ENCODE assay signal across 8 cellular contexts in genomic region chr3:196688349-196688748, GRCh38. TPM values are rescaled to one million over a fixed set of nuclear protein-coding genes. Genes with fewer than 3 reads are reported as not detected.
DNase-seq lines count a peak whose midpoint lies in the region; ATAC-seq and TF ChIP-seq lines count a peak whose summit lies in the region.

No MANE protein-coding gene starts in this region.

- peak overlapping the region; percentile 65 for H3K27ac ChIP-seq in brain microvascular endothelial cell

- no peaks in the 10 kb centered on the region for H3K36me3 ChIP-seq in brain microvascular endothelial cell (replicated peaks)

- H3K27me3 ChIP-seq in brain microvascular endothelial cell (replicated peaks), result no peaks in the 10 kb centered on the region

- H3K4me3 ChIP-seq in brain microvascular endothelial cell (ENCODE audit: low read depth, low read length), result no peak overlapping the region

- TF ChIP-seq CTCF in brain microvascular endothelial cell (IDR thresholded peaks at IDR 0.05; ENCODE audit: low read depth, low read length, missing control alignments), result no peak

- in situ Hi-C loops in brain microvascular endothelial cell (cut with HindIII; ENCODE audit: low pct_ligation_motif_present, low sequenced_read_pairs), result no loop called here

- ATAC-seq in HG03175 (IDR thresholded peaks at IDR 0.05; ENCODE audit: unreplicated experiment), result no peak

- DNase-seq in AML-193 (lab: John Stamatoyannopoulos, UW), result peak; percentile 100
- peak; percentile 96 for DNase-seq in MV-4-11 (lab: John Stamatoyannopoulos, UW)
- peak; percentile 90 for DNase-seq in brain microvascular endothelial cell
- peak; percentile 63 to 94 for DNase-seq in lung microvascular endothelial cell (ENCODE audit: low read depth in 2 of 2)
- no peak for DNase-seq in stimulated activated CD4-positive, alpha-beta T cell treated with anti-CD3 and anti-CD28 coated beads, Interleukin-2, amount 100 ng/mL, for 48 hours
- no peak for DNase-seq in cerebellar nuclear complex (lab: John Stamatoyannopoulos, UW)
- DNase-seq in SW480 (ENCODE audit: low spot score), result no peak

RNA-seq across cellular contexts. Expression of gene CEP19, which starts 23.7 kb away (rescaled TPM):
- total RNA-seq in lung microvascular endothelial cell, result 3.7 and 5.6 TPM in 2 replicates

RNA-seq across cellular contexts. Expression of gene PIGX, which starts 23.8 kb away (rescaled TPM):
- total RNA-seq in lung microvascular endothelial cell, result 17.9 and 24.6 TPM in 2 replicates

RNA-seq across cellular contexts. Expression of gene NRROS, which starts 48.9 kb away (rescaled TPM):
- 4.8 and 5.7 TPM in 2 replicates for total RNA-seq in lung microvascular endothelial cell

RNA-seq across cellular contexts. Expression of gene PAK2, which starts 51.3 kb away (rescaled TPM):
- 47.9 and 55.6 TPM in 2 replicates for total RNA-seq in lung microvascular endothelial cell

Comparison
In these comparisons a context has a peak if more than half of its experiments do, and no peak if none do; other contexts are left out.
1. DNase-seq: peak in AML-193 (2 of 2), MV-4-11 (single experiment), brain microvascular endothelial cell (single experiment) and lung microvascular endothelial cell (2 of 2); none in stimulated activated CD4-positive, alpha-beta T cell treated with anti-CD3 and anti-CD28 coated beads, Interleukin-2, amount 100 ng/mL, for 48 hours (0 of 2), cerebellar nuclear complex (0 of 2) and SW480 (single experiment).